In genomic region chr11:34565417-34566208, GRCh38 we compare ENCODE assay signal across 10 cellular contexts. TPM values are rescaled to one million over a fixed set of nuclear protein-coding genes. Genes with fewer than 3 reads are reported as not detected.
DNase-seq lines count a peak whose midpoint lies in the region; ATAC-seq, FAIRE-seq and TF ChIP-seq lines count a peak whose summit lies in the region.
"Had no signal": no experiment of that assay in that cellular context is flagged by ENCODE, and none has a peak within 500 bp of the region (broad histone marks: within the 10 kb centered on the region; RNA-seq: fewer than 3 reads in every experiment).

No MANE protein-coding gene starts in this region.

- H3K36me3 Mint-ChIP-seq in activated naive CD8-positive, alpha-beta T cell treated with anti-CD3 and anti-CD28 coated beads, Interleukin-2, amount 50 U/mL, for 24 hours (ENCODE audit: low read depth), result no peaks in the 10 kb centered on the region
- no peaks in the 10 kb centered on the region for H3K36me3 Mint-ChIP-seq in nephron progenitor cell (ENCODE audit: low read depth)

- H3K4me1 Mint-ChIP-seq in activated naive CD8-positive, alpha-beta T cell treated with anti-CD3 and anti-CD28 coated beads, Interleukin-2, amount 50 U/mL, for 24 hours, result peaks cover 3% of the 10 kb centered on the region
- peaks cover 8% of the 10 kb centered on the region for H3K4me1 Mint-ChIP-seq in nephron progenitor cell

- H3K9me3 Mint-ChIP-seq in activated naive CD8-positive, alpha-beta T cell treated with anti-CD3 and anti-CD28 coated beads, Interleukin-2, amount 50 U/mL, for 24 hours, result no peaks in the 10 kb centered on the region
- no peaks in the 10 kb centered on the region for H3K9me3 Mint-ChIP-seq in nephron progenitor cell

- no peak for FAIRE-seq in RCC 7860 (lab: Jason Lieb, UNC)
- FAIRE-seq: colon had no signal

- intact Hi-C loops in left ventricle myocardium superior (cut with micrococcal nuclease), result no loop called here

- peaks cover 46% of the 10 kb centered on the region for H3K27me3 Mint-ChIP-seq in activated naive CD8-positive, alpha-beta T cell treated with anti-CD3 and anti-CD28 coated beads, Interleukin-2, amount 50 U/mL, for 24 hours
- peaks cover 24% of the 10 kb centered on the region for H3K27me3 Mint-ChIP-seq in nephron progenitor cell (ENCODE audit: low read depth, poor library complexity)

- H3K4me3 Mint-ChIP-seq in activated naive CD8-positive, alpha-beta T cell treated with anti-CD3 and anti-CD28 coated beads, Interleukin-2, amount 50 U/mL, for 24 hours, result no peak overlapping the region
- H3K4me3 Mint-ChIP-seq in nephron progenitor cell, result no peak overlapping the region

- TF ChIP-seq CTCF in LNCAP (IDR thresholded peaks at IDR 0.05) (peak; percentile 82), nephron progenitor cell (IDR thresholded peaks at IDR 0.05) (peak; percentile 40)

- no peak for ATAC-seq in activated naive CD8-positive, alpha-beta T cell treated with anti-CD3 and anti-CD28 coated beads, Interleukin-2, amount 50 U/mL, for 24 hours
- ATAC-seq in GM18907 (IDR thresholded peaks at IDR 0.05; ENCODE audit: unreplicated experiment) (no peak), left ventricle myocardium superior (no peak)

- peak; percentile 39 for DNase-seq in DMS53 (lab: John Stamatoyannopoulos, UW)
- DNase-seq in DMS53 treated with DMSO at 0.1 percent for 48 hours (lab: John Stamatoyannopoulos, UW; ENCODE audit: unreplicated experiment), result no peak
- peak; percentile 10 for DNase-seq in activated naive CD8-positive, alpha-beta T cell treated with anti-CD3 and anti-CD28 coated beads, Interleukin-2, amount 50 U/mL, for 24 hours
- DNase-seq in nephron progenitor cell, result no peak
- DNase-seq in RCC 7860 (ENCODE audit: low spot score), result no peak
- DNase-seq in left ventricle myocardium superior, result no peak

- no peak overlapping the region for H3K27ac Mint-ChIP-seq in activated naive CD8-positive, alpha-beta T cell treated with anti-CD3 and anti-CD28 coated beads, Interleukin-2, amount 50 U/mL, for 24 hours
- no peak overlapping the region for H3K27ac Mint-ChIP-seq in nephron progenitor cell

RNA-seq across cellular contexts. Expression of gene ELF5, which starts 52.0 kb away (rescaled TPM):
- not detected for total RNA-seq in left ventricle myocardium superior
- total RNA-seq: SJSA1 had no signal

RNA-seq across cellular contexts. Expression of gene EHF, which starts 55.3 kb away (rescaled TPM):
- 2.7 TPM for total RNA-seq in left ventricle myocardium superior
- total RNA-seq: SJSA1 had no signal

Comparison
In these comparisons a context has a peak if more than half of its experiments do, and no peak if none do; other contexts are left out.
1. DNase-seq: peak in DMS53 (single experiment) and activated naive CD8-positive, alpha-beta T cell treated with anti-CD3 and anti-CD28 coated beads, Interleukin-2, amount 50 U/mL, for 24 hours (single experiment); none in DMS53 treated with DMSO at 0.1 percent for 48 hours (single experiment), nephron progenitor cell (single experiment), RCC 7860 (single experiment) and left ventricle myocardium superior (single experiment).